Comparison of ENCODE assay signal across 17 cellular contexts in the genomic region with DNA sequence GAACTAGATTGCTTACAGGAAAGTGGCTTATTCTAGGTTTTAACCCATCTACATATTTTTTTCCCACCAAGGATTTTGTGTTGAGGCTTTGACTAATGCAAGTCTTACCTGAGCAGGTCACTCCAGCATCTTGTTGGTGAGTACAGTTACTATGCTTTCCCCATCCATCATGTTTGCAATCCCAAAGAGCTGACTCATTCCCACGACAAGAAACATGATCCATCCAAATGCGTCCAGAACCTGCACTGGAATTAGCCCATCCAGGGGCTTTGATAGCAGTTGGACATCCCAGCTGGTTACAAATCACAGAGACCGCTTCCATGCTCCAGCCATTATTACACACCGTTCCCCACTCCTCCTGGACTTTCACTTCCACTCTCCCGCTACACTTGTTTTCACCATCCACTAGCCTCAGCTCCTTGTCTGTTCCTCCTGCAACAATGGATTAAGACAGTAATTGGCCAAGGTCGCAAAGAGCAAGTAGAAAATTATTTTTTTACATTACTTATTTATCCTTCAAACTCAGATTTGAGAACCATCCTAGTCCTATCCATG. TPM values are rescaled to one million over a fixed set of nuclear protein-coding genes. Genes with fewer than 3 reads are reported as not detected.
DNase-seq lines count a peak whose midpoint lies in the region; ATAC-seq and TF ChIP-seq lines count a peak whose summit lies in the region.
"Had no signal": no experiment of that assay in that cellular context is flagged by ENCODE, and none has a peak within 500 bp of the region (broad histone marks: within the 10 kb centered on the region; RNA-seq: fewer than 3 reads in every experiment).

No MANE protein-coding gene starts in this region.

- H3K4me3 ChIP-seq in fibroblast of the aortic adventitia (ENCODE audit: low read depth, low read length) (no peak overlapping the region), psoas muscle (peak overlapping the region; percentile 37), H7 (ENCODE audit: insufficient read depth, low read depth, low read length) (no peak overlapping the region)
- H3K4me3 ChIP-seq: body of pancreas, hepatocyte, SJCRH30, thyroid gland had no signal

- TF ChIP-seq CTCF in fibroblast of the aortic adventitia (IDR thresholded peaks at IDR 0.05; ENCODE audit: insufficient read depth, low read length) (no peak), psoas muscle (IDR thresholded peaks at IDR 0.05) (no peak)

- H3K9me3 ChIP-seq in psoas muscle: no peaks in the 10 kb centered on the region
- H3K9me3 ChIP-seq: body of pancreas, SJCRH30, thyroid gland had no signal

- no peak overlapping the region for H3K27ac ChIP-seq in psoas muscle
- H3K27ac ChIP-seq: hepatocyte, SJCRH30, thyroid gland had no signal

- no peaks in the 10 kb centered on the region for H3K27me3 ChIP-seq in psoas muscle (ENCODE audit: insufficient read depth in 3 of 3, low read length in 2 of 3)
- H3K27me3 ChIP-seq in H7 (ENCODE audit: control insufficient read depth, insufficient read depth, low read length): no peaks in the 10 kb centered on the region
- H3K27me3 ChIP-seq: body of pancreas, hepatocyte, SJCRH30, thyroid gland had no signal

- intact Hi-C loops in psoas muscle (cut with DNase I): no loop called here

- H3K4me1 ChIP-seq in psoas muscle: no peaks in the 10 kb centered on the region
- H3K4me1 ChIP-seq: body of pancreas, SJCRH30, thyroid gland had no signal

- DNase-seq in EH (ENCODE audit: low read depth) (peak; percentile 51), SW480 (ENCODE audit: low spot score) (peak; percentile 45), fibroblast of the aortic adventitia (ENCODE audit: low read depth) (peak; percentile 24), psoas muscle (no peak), NCI-H2171 treated with DMSO at 0.1 percent for 48 hours (lab: John Stamatoyannopoulos, UW) (no peak), H7 (no peak), D341Med (ENCODE audit: low spot score) (no peak), NCI-H2107 treated with DMSO at 0.1 percent for 48 hours (lab: John Stamatoyannopoulos, UW; ENCODE audit: unreplicated experiment) (no peak)
- DNase-seq: activated CD4-positive, alpha-beta memory T cell treated with anti-CD3 and anti-CD28 coated beads, Interleukin-2, amount 10 ng/mL, durations not matched to agents 7 days and 5 days; DMS79 treated with DMSO at 0.1 percent for 48 hours; Kasumi-1; mesendoderm; NCI-H2029; thyroid gland had no signal

- ATAC-seq in psoas muscle: no peak
- ATAC-seq: body of pancreas had no signal

- 50 to 53% (median 51%) methylated on average over 6 of the region's 6 CpGs for WGBS in psoas muscle, 3 donors

- H3K36me3 ChIP-seq in psoas muscle (ENCODE audit: insufficient read depth in 1 of 2, low read depth in 1 of 2) (no peaks in the 10 kb centered on the region), H7 (replicated peaks; ENCODE audit: control insufficient read depth, insufficient read depth, low read length) (no peaks in the 10 kb centered on the region)
- H3K36me3 ChIP-seq: SJCRH30, thyroid gland had no signal

RNA-seq across cellular contexts. Expression of a gene that starts 2.5 kb away (rescaled TPM):
- not detected in 2 replicates for total RNA-seq in fibroblast of the aortic adventitia (ENCODE audit: low replicate concordance)
- total RNA-seq in psoas muscle: 10 to 100 TPM; 25.3 to 52.4 (median 34.2) TPM
- 10 to 100 TPM in 1 of 3 donors, 1 to 10 TPM in 2; 5.8 to 29.5 (median 7.3) TPM for polyA plus RNA-seq in psoas muscle
- total RNA-seq in H7 (2014; rRNA removed; shearing (Covaris generic)): 0.14 TPM in 1 of 2 replicates, not detected in the other
- total RNA-seq: activated CD4-positive, alpha-beta memory T cell treated with anti-CD3 and anti-CD28 coated beads, Interleukin-2, amount 10 ng/mL, durations not matched to agents 7 days and 5 days; SJCRH30 had no signal

RNA-seq across cellular contexts. Expression of a gene that starts 57.2 kb away (rescaled TPM):
- total RNA-seq in fibroblast of the aortic adventitia (ENCODE audit: low replicate concordance): 0.08 and 0.36 TPM in 2 replicates
- 1 to 10 TPM in 3 of 4 donors, under 1 TPM in 1; 0.80 to 2.8 (median 2.5) TPM for total RNA-seq in psoas muscle
- under 1 TPM; 0.03 to 0.30 (median 0.23) TPM for polyA plus RNA-seq in psoas muscle
- 0.17 and 0.22 TPM in 2 replicates for total RNA-seq in H7 (2014; rRNA removed; shearing (Covaris generic))
- total RNA-seq: activated CD4-positive, alpha-beta memory T cell treated with anti-CD3 and anti-CD28 coated beads, Interleukin-2, amount 10 ng/mL, durations not matched to agents 7 days and 5 days had no signal
- polyA plus RNA-seq: hepatocyte had no signal

Comparison
In these comparisons a context has a peak if more than half of its experiments do, and no peak if none do; other contexts are left out.
1. DNase-seq: peak in EH (single experiment), SW480 (single experiment) and fibroblast of the aortic adventitia (single experiment); none in psoas muscle (0 of 2), NCI-H2171 treated with DMSO at 0.1 percent for 48 hours (single experiment), H7 (single experiment), D341Med (single experiment) and NCI-H2107 treated with DMSO at 0.1 percent for 48 hours (single experiment).
2. RNA of a gene that starts 2.5 kb away (total RNA-seq): 25.3 to 52.4 TPM in psoas muscle; 0.14 TPM in H7 and not detected in fibroblast of the aortic adventitia; every median in the first group is over 10 times any median in the second.